ENCODE assay signal across 14 cellular contexts in genomic region chr5:65261499-65261898, GRCh38.
"Had no signal": no experiment of that assay in that cellular context is flagged by ENCODE, and none has a peak within 500 bp of the region (broad histone marks: within the 10 kb centered on the region; RNA-seq: fewer than 3 reads in every experiment).

No MANE protein-coding gene starts in this region.

- H3K27ac ChIP-seq: left lung, psoas muscle, right lobe of liver, spleen, VCaP had no signal

- ATAC-seq: activated CD4-positive, alpha-beta T cell treated with anti-CD3 and anti-CD28 coated beads for 36 hours; esophagus mucosa; left lung; natural killer cell treated with Interleukin-12 subunit alpha and Interleukin-12 subunit beta and Interleukin-15 and Interleukin-18, amount 100 ng/mL, for 72 hours; psoas muscle; right lobe of liver had no signal

- H3K9me3 ChIP-seq: left lung, psoas muscle, right lobe of liver, spleen had no signal

- H3K27me3 ChIP-seq: left lung, right lobe of liver, spleen had no signal

- H3K4me3 ChIP-seq: left lung, psoas muscle, right lobe of liver, spleen had no signal

- H3K36me3 ChIP-seq: left lung, right lobe of liver, spleen had no signal

- H3K4me1 ChIP-seq: left lung, psoas muscle, right lobe of liver, spleen had no signal

- DNase-seq: activated CD4-positive, alpha-beta T cell treated with anti-CD3 and anti-CD28 coated beads for 36 hours; activated naive CD4-positive, alpha-beta T cell; foreskin fibroblast; left lung; right lobe of liver; spleen; stimulated activated CD4-positive, alpha-beta T cell treated with anti-CD3 and anti-CD28 coated beads, Interleukin-1b, Interleukin-23, amount 100 ng/mL, for 48 hours; stimulated activated naive CD4-positive, alpha-beta T cell; T-helper 9 cell; trophoblast cell had no signal
